Comparison of ENCODE assay signal across 19 cellular contexts in the genomic region with DNA sequence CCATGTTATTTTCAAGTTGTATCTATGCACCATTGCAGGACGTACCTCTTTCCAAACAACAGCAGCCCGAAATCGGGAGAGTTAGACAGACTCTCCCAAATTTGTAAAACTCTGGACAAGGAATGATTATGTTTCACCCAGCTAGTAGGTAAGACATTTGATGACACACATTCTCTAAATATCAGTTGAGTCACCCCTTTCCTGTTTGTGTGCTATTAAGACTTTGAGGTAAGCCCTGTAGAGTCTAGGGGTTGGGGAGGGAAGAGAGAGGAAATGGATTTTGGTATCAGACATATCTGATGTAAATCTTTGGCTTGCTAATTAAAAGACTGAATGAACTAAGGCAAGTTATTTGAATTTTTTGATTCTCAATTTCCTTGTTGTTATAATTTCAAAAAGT.
"Had no signal": no experiment of that assay in that cellular context is flagged by ENCODE, and none has a peak within 500 bp of the region (broad histone marks: within the 10 kb centered on the region; RNA-seq: fewer than 3 reads in every experiment).

No MANE protein-coding gene starts in this region.

- H3K4me3 ChIP-seq: ascending aorta, breast epithelium, left ventricle myocardium inferior, mucosa of descending colon, psoas muscle, tibial artery had no signal

- H3K4me1 Mint-ChIP-seq: naive thymus-derived CD4-positive, alpha-beta T cell had no signal

- H3K36me3 ChIP-seq: ascending aorta, breast epithelium, left ventricle myocardium inferior, tibial artery had no signal

- H3K27me3 Mint-ChIP-seq: naive thymus-derived CD4-positive, alpha-beta T cell had no signal

- H3K4me1 ChIP-seq: ascending aorta, breast epithelium, left ventricle myocardium inferior, psoas muscle, tibial artery had no signal

- H3K4me3 Mint-ChIP-seq: naive thymus-derived CD4-positive, alpha-beta T cell had no signal

- H3K27ac Mint-ChIP-seq: naive thymus-derived CD4-positive, alpha-beta T cell had no signal

- H3K36me3 Mint-ChIP-seq: naive thymus-derived CD4-positive, alpha-beta T cell had no signal

- H3K27ac ChIP-seq: ascending aorta, breast epithelium, left ventricle myocardium inferior, psoas muscle, tibial artery had no signal

- H3K9me3 ChIP-seq: ascending aorta, breast epithelium, left ventricle myocardium inferior, mucosa of descending colon, psoas muscle, tibial artery had no signal

- DNase-seq: activated CD4-positive, alpha-beta T cell treated with anti-CD3 and anti-CD28 coated beads, Interleukin-2, amount 50 U/mL, for 1 hour; activated CD8-positive, alpha-beta memory T cell treated with anti-CD3 and anti-CD28 coated beads for 24 hours; activated CD8-positive, alpha-beta memory T cell treated with anti-CD3 and anti-CD28 coated beads, Interleukin-2, amount 50 U/mL, for 48 hours; activated effector memory CD4-positive, alpha-beta T cell treated with Interleukin-2 at 50 U/mL for 16 hours; activated naive CD4-positive, alpha-beta T cell treated with anti-CD3 and anti-CD28 coated beads, Interleukin-2, amount 50 U/mL, for 16 hours; activated T-cell treated with anti-CD3 and anti-CD28 coated beads, Interleukin-2, amount 50 U/mL, for 48 hours; cerebellar nuclear complex; cortex of kidney; left ventricle myocardium inferior; mucosa of descending colon; naive thymus-derived CD4-positive, alpha-beta T cell; psoas muscle; right cardiac atrium; stimulated activated CD4-positive, alpha-beta T cell treated with anti-CD3 and anti-CD28 coated beads, Interleukin-2, amount 100 ng/mL, for 24 hours; stimulated activated naive CD4-positive, alpha-beta T cell treated with Interleukin-2 at 50 U/mL for 16 hours; substantia nigra; tibial artery had no signal

- H3K27me3 ChIP-seq: ascending aorta, breast epithelium, tibial artery had no signal

- ATAC-seq: mucosa of descending colon; naive thymus-derived CD4-positive, alpha-beta T cell; psoas muscle; right cardiac atrium had no signal
